In the genomic region with DNA sequence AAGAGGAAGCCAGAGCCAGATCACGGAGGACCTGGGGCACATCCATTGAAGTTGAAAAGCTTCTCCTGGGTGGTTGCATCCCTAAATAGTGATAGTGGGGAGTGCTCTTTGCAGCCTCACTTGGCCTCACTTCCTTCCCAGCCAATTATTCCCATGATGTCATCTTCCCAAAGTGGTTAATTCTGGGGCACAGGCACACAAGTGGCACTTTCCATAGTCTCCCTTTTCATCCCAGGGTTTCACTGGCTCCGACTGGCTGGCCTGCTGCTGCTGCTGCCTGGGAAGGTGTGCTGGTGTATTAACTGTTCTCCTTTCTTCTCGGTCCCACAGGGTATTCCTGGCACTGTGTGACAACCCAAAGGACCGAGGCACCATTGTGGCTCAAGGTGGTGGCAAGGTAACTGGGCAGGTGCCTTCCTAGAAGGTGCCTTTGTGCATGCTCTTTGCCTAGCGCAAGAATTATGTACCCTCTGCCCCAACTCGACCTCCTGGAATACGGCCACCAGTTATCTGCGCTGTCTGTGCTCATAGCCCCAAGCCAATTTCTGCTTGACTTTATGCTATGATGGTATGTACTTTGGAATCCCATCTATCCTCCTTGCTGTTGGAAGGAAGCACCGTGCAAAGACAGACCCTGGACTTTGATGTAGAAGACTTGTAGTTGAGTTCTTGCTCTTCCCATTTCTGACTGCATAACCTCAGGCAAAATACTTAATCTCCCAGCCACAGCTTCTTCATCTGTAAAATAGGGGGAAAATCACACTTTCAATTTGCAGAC, we compare ENCODE assay signal across 21 cellular contexts. TPM values are rescaled to one million over a fixed set of nuclear protein-coding genes. Genes with fewer than 3 reads are reported as not detected.
"Had no signal": no experiment of that assay in that cellular context is flagged by ENCODE, and none has a peak within 500 bp of the region (broad histone marks: within the 10 kb centered on the region; RNA-seq: fewer than 3 reads in every experiment).

No MANE protein-coding gene starts in this region.

- H3K27ac ChIP-seq: colonic mucosa had no signal

- H3K4me1 ChIP-seq: colonic mucosa had no signal

- H3K27ac Mint-ChIP-seq: brain; nephron progenitor cell; stimulated activated memory B cell treated with anti-CD40 and anti-IgM and Interleukin-4, amounts not matched to agents 10 μg/mL and 1 μg/mL and 100 μg/mL, for 72 hours had no signal

- H3K9me3 ChIP-seq: colonic mucosa had no signal

- H3K4me1 Mint-ChIP-seq: brain, nephron progenitor cell had no signal

- ATAC-seq: stimulated activated memory B cell treated with anti-CD40 and anti-IgM and Interleukin-4, amounts not matched to agents 10 μg/mL and 1 μg/mL and 100 μg/mL, for 72 hours had no signal

- H3K27me3 ChIP-seq: colonic mucosa, spleen had no signal

- H3K4me3 Mint-ChIP-seq: activated T-helper 1 cell treated with anti-CD3 and anti-CD28 coated beads, Interleukin-12 subunit alpha, Interleukin-12 subunit beta, Interleukin-2, Interleukin-4 antibody, amounts not matched to agents 30 ng/mL and 10 ng/mL and 1 ng/mL, durations not matched to agents 14 hours and 24 hours and 36 hours; brain; nephron progenitor cell; stimulated activated memory B cell treated with anti-CD40 and anti-IgM and Interleukin-4, amounts not matched to agents 10 μg/mL and 1 μg/mL and 100 μg/mL, for 72 hours had no signal

- DNase-seq: activated gamma-delta T cell treated with Interleukin-2 at 50 U/mL for 16 hours; activated T-cell treated with anti-CD3 and anti-CD28 coated beads for 4 hours; anterior cingulate cortex; central memory CD4-positive, alpha-beta T cell; colonic mucosa; erythroblast; kidney glomerular epithelial cell; mesenchymal stem cell; nephron progenitor cell; nucleus accumbens; retina; spleen; stimulated activated CD4-positive, alpha-beta T cell treated with anti-CD3 and anti-CD28 coated beads, Interleukin-4, amount 100 ng/mL, for 4 hours had no signal

- H3K36me3 ChIP-seq: colonic mucosa, spleen had no signal

- H3K4me3 ChIP-seq: colonic mucosa, spleen had no signal

- H3K9me3 Mint-ChIP-seq: stimulated activated memory B cell treated with anti-CD40 and anti-IgM and Interleukin-4, amounts not matched to agents 10 μg/mL and 1 μg/mL and 100 μg/mL, for 72 hours had no signal

- H3K36me3 Mint-ChIP-seq: stimulated activated memory B cell treated with anti-CD40 and anti-IgM and Interleukin-4, amounts not matched to agents 10 μg/mL and 1 μg/mL and 100 μg/mL, for 72 hours had no signal

RNA-seq across cellular contexts. Expression of a gene that starts 18.4 kb away (rescaled TPM):
- total RNA-seq: activated T-helper 1 cell treated with anti-CD3 and anti-CD28 coated beads, Interleukin-12 subunit alpha, Interleukin-12 subunit beta, Interleukin-2, Interleukin-4 antibody, amounts not matched to agents 30 ng/mL and 10 ng/mL and 1 ng/mL, durations not matched to agents 14 hours and 24 hours and 36 hours; colonic mucosa; frontal cortex; lower leg skin; mucosa of gallbladder; spleen; T-helper 2 cell treated with Interferon-gamma antibody and Interleukin-4, amounts not matched to agents 100 ng/mL and 5 ng/mL, for 36 hours; ureter had no signal

RNA-seq across cellular contexts. Expression of a gene that starts 28.2 kb away (rescaled TPM):
- total RNA-seq: activated T-helper 1 cell treated with anti-CD3 and anti-CD28 coated beads, Interleukin-12 subunit alpha, Interleukin-12 subunit beta, Interleukin-2, Interleukin-4 antibody, amounts not matched to agents 30 ng/mL and 10 ng/mL and 1 ng/mL, durations not matched to agents 14 hours and 24 hours and 36 hours; colonic mucosa had no signal

RNA-seq across cellular contexts. Expression of a gene that starts 54.4 kb away (rescaled TPM):
- total RNA-seq: activated T-helper 1 cell treated with anti-CD3 and anti-CD28 coated beads, Interleukin-12 subunit alpha, Interleukin-12 subunit beta, Interleukin-2, Interleukin-4 antibody, amounts not matched to agents 30 ng/mL and 10 ng/mL and 1 ng/mL, durations not matched to agents 14 hours and 24 hours and 36 hours; colonic mucosa; frontal cortex; lower leg skin; mucosa of gallbladder; spleen; T-helper 2 cell treated with Interferon-gamma antibody and Interleukin-4, amounts not matched to agents 100 ng/mL and 5 ng/mL, for 36 hours; ureter had no signal
